9 cellular contexts compared by ENCODE assay signal in genomic region chr16:29702307-29702706, GRCh38. TPM values are rescaled to one million over a fixed set of nuclear protein-coding genes. Genes with fewer than 3 reads are reported as not detected.
DNase-seq lines count a peak whose midpoint lies in the region; ATAC-seq and TF ChIP-seq lines count a peak whose summit lies in the region.
"Had no signal": no experiment of that assay in that cellular context is flagged by ENCODE, and none has a peak within 500 bp of the region (broad histone marks: within the 10 kb centered on the region; RNA-seq: fewer than 3 reads in every experiment).

No MANE protein-coding gene starts in this region.

- H3K36me3 Mint-ChIP-seq in central memory CD8-positive, alpha-beta T cell (ENCODE audit: insufficient read depth) = peaks cover 17% of the 10 kb centered on the region
- peaks cover 30% of the 10 kb centered on the region for H3K36me3 Mint-ChIP-seq in Caco-2 (ENCODE audit: insufficient read depth, unreplicated experiment)

- intact Hi-C loops in left lung (cut with DNase I) (loop anchor here in 1 of 2 donors (10.0 kb wide), 1 partner anchor 302 kb away; no protein-coding TSS in a partner anchor), Caco-2 (cut with micrococcal nuclease; ENCODE audit: unreplicated experiment) (loop anchor here (5.0 kb wide), 1 partner anchor 105 kb away; the partner anchor contains the start of gene MAZ)

- H3K4me2 ChIP-seq in DOHH2 (ENCODE audit: low read length) (peak overlapping the region; percentile 78), MM.1S (ENCODE audit: low read depth, low read length) (peak overlapping the region; percentile 70)

- H3K27me3 Mint-ChIP-seq in central memory CD8-positive, alpha-beta T cell = no peaks in the 10 kb centered on the region
- no peaks in the 10 kb centered on the region for H3K27me3 Mint-ChIP-seq in Caco-2 (ENCODE audit: insufficient read depth, unreplicated experiment)

- CTCF ChIA-PET in Caco-2 (lab: Charles Lee) = interaction anchor here (0.7 kb wide), 1 partner anchor 12 kb away, joined by 7 read pairs; no protein-coding TSS in a partner anchor

- peak; percentile 30 for DNase-seq in MM.1S
- peak in 1 of 2 donors; percentile 60 for DNase-seq in central memory CD8-positive, alpha-beta T cell (ENCODE audit: low spot score in 2 of 2)
- DNase-seq in left lung = no peak
- DNase-seq in SKM-1 treated with dmso at 0.1 percent for 144 hours (lab: John Stamatoyannopoulos, UW; ENCODE audit: unreplicated experiment) = no peak
- no peak for DNase-seq in Caco-2

- H3F3A ChIP-seq in DOHH2 (ENCODE audit: control insufficient read depth, insufficient read depth) (peaks cover 15% of the 10 kb centered on the region), MM.1S (ENCODE audit: insufficient read depth, low read length) (peaks cover 14% of the 10 kb centered on the region; the same call in 1 of the 2 replicates)

- H3K79me2 ChIP-seq in DOHH2 (ENCODE audit: control insufficient read depth, low read length) (no peaks in the 10 kb centered on the region), MM.1S (ENCODE audit: low read length) (no peaks in the 10 kb centered on the region)

- peak overlapping the region; percentile 61 for H3K4me3 ChIP-seq in DOHH2 (ENCODE audit: low read length)
- H3K4me3 ChIP-seq in MM.1S (ENCODE audit: low read length) = peak overlapping the region; percentile 33
- no peak overlapping the region for H3K4me3 ChIP-seq in left lung
- no peak overlapping the region for H3K4me3 ChIP-seq in Caco-2 (ENCODE audit: low read depth, low read length)

- TF ChIP-seq CTCF in DOHH2 (IDR thresholded peaks at IDR 0.05; ENCODE audit: low read depth, low read length, poor library complexity, severe bottlenecking) = no peak
- TF ChIP-seq CTCF in MM.1S (IDR thresholded peaks at IDR 0.05; ENCODE audit: low read length) = no peak
- TF ChIP-seq CTCF in left lung (IDR thresholded peaks at IDR 0.05) = no peak
- TF ChIP-seq CTCF in Caco-2 (IDR thresholded peaks at IDR 0.05; ENCODE audit: insufficient read depth in 1 of 2, low read depth in 1 of 2, low read length in 1 of 2, severe bottlenecking in 1 of 2, unreplicated experiment in 1 of 2) = no peak

- BruUV-seq in Caco-2 (replicated peaks; lab: Mats Ljungman, UMichigan) = no TSS peak

- H3K9me2 ChIP-seq in DOHH2 (replicated peaks; ENCODE audit: control insufficient read depth, low read length) (no peaks in the 10 kb centered on the region), MM.1S (replicated peaks; ENCODE audit: insufficient read depth, low read length) (no peaks in the 10 kb centered on the region)

- H3K9ac ChIP-seq in MM.1S (ENCODE audit: low read length) = peak overlapping the region; percentile 40; the same call in 1 of the 2 replicates

- H3K9me3 Mint-ChIP-seq in central memory CD8-positive, alpha-beta T cell = no peaks in the 10 kb centered on the region
- H3K9me3 Mint-ChIP-seq in Caco-2 (ENCODE audit: unreplicated experiment) = no peaks in the 10 kb centered on the region

- H3K4me1 ChIP-seq in DOHH2 (ENCODE audit: control insufficient read depth, low read length) (peaks cover 37% of the 10 kb centered on the region), MM.1S (ENCODE audit: low read length) (peaks cover 17% of the 10 kb centered on the region), left lung (peaks cover 0 to 4% of the 10 kb centered on the region in 2 donors), Caco-2 (0 out of 2 replicates have a peak, but pooled peaks cover 2% of the 10 kb centered on the region)

- peaks cover 32% of the 10 kb centered on the region for H3K4me1 Mint-ChIP-seq in central memory CD8-positive, alpha-beta T cell
- no peaks in the 10 kb centered on the region for H3K4me1 Mint-ChIP-seq in Caco-2 (ENCODE audit: low read depth, unreplicated experiment)

- H3K27ac ChIP-seq in DOHH2 (ENCODE audit: low read depth, low read length) = peak overlapping the region; percentile 72
- H3K27ac ChIP-seq in MM.1S (ENCODE audit: low read length) = peak overlapping the region; percentile 72
- no peak overlapping the region for H3K27ac ChIP-seq in left lung

- H3K9me3 ChIP-seq in DOHH2 (ENCODE audit: control insufficient read depth, insufficient read depth, low read length) (no peaks in the 10 kb centered on the region), MM.1S (replicated peaks; ENCODE audit: insufficient read depth, low read length) (no peaks in the 10 kb centered on the region), left lung (no peaks in the 10 kb centered on the region), Caco-2 (no peaks in the 10 kb centered on the region)

- peak overlapping the region; percentile 98 for H3K27ac Mint-ChIP-seq in central memory CD8-positive, alpha-beta T cell (ENCODE audit: low read depth)
- no peak overlapping the region for H3K27ac Mint-ChIP-seq in Caco-2 (ENCODE audit: unreplicated experiment)

- H3K27me3 ChIP-seq in DOHH2 (ENCODE audit: control insufficient read depth, low read length) (no peaks in the 10 kb centered on the region), MM.1S (replicated peaks; ENCODE audit: insufficient read depth, low read length) (no peaks in the 10 kb centered on the region; the same call in 1 of the 2 replicates), left lung (peaks cover 0 to 10% of the 10 kb centered on the region in 2 donors), Caco-2 (replicated peaks; ENCODE audit: control insufficient read depth, insufficient read depth, low read length) (no peaks in the 10 kb centered on the region)

- ATAC-seq in GM19452 (IDR thresholded peaks at IDR 0.05; ENCODE audit: unreplicated experiment) (peak; percentile 46), GM18867 (IDR thresholded peaks at IDR 0.05; ENCODE audit: unreplicated experiment) (no peak), left lung (no peak)
- ATAC-seq in central memory CD8-positive, alpha-beta T cell (replicated peaks; ENCODE audit: extremely low read depth, poor library complexity, severe bottlenecking) = peak; percentile 82

- H3K36me3 ChIP-seq in DOHH2 (ENCODE audit: control insufficient read depth, low read length) = no peaks in the 10 kb centered on the region
- H3K36me3 ChIP-seq in MM.1S (replicated peaks; ENCODE audit: insufficient read depth, low read length) = no peaks in the 10 kb centered on the region
- H3K36me3 ChIP-seq in left lung = no peaks in the 10 kb centered on the region
- H3K36me3 ChIP-seq in Caco-2 (ENCODE audit: control insufficient read depth, insufficient read depth, low read length) = no peaks in the 10 kb centered on the region

- POLR2A ChIA-PET in Caco-2 (lab: Charles Lee) = no interaction called here

- peak overlapping the region; percentile 75 for H3K4me3 Mint-ChIP-seq in central memory CD8-positive, alpha-beta T cell
- no peak overlapping the region for H3K4me3 Mint-ChIP-seq in Caco-2 (ENCODE audit: unreplicated experiment)

- H2AFZ ChIP-seq in MM.1S (ENCODE audit: low read length) = peak overlapping the region; percentile 44

- H4K20me1 ChIP-seq in DOHH2 (ENCODE audit: control insufficient read depth, insufficient read depth, low read depth, low read length) = no peaks in the 10 kb centered on the region
- no peaks in the 10 kb centered on the region for H4K20me1 ChIP-seq in MM.1S (ENCODE audit: insufficient read depth, low read length)

RNA-seq across cellular contexts. Expression of gene QPRT, which starts 23.3 kb away (rescaled TPM):
- total RNA-seq in left lung = 10 to 100 TPM; 21.9 to 27.1 TPM
- 176 and 178 TPM in 2 replicates for total RNA-seq in Caco-2 (2022)

RNA-seq across cellular contexts. Expression of gene SPN, which starts 39.3 kb away (rescaled TPM):
- 10 to 100 TPM; 27.7 to 29.1 TPM for total RNA-seq in left lung
- total RNA-seq in Caco-2 (2022) = not detected in 2 replicates
- total RNA-seq: fibroblast of villous mesenchyme had no signal

RNA-seq across cellular contexts. Expression of gene C16orf54, which starts 43.5 kb away (rescaled TPM):
- total RNA-seq in left lung (10 to 100 TPM in 1 of 2 donors, 1 to 10 TPM in 1; 3.3 to 13.6 TPM), Caco-2 (2022) (not detected in 2 replicates)
- total RNA-seq: fibroblast of villous mesenchyme had no signal

Comparison
In these comparisons a context has a peak if more than half of its experiments do, and no peak if none do; other contexts are left out.
1. H3K27ac ChIP-seq: peak in DOHH2 (single experiment) and MM.1S (single experiment); none in left lung (0 of 2).
2. H3K4me3 ChIP-seq: peak in DOHH2 (single experiment) and MM.1S (single experiment); none in left lung (0 of 2) and Caco-2 (single experiment).
3. ATAC-seq: peak in GM19452 (single experiment) and central memory CD8-positive, alpha-beta T cell (single experiment); none in GM18867 (single experiment) and left lung (single experiment).
4. RNA of gene SPN, which starts 39.3 kb away (total RNA-seq): 27.7 to 29.1 TPM in left lung; not detected in Caco-2; every median in the first group is over 10 times any median in the second.